ENCODE assay signal across 8 cellular contexts in genomic region chr11:74948898-74949747, GRCh38. TPM values are rescaled to one million over a fixed set of nuclear protein-coding genes. Genes with fewer than 3 reads are reported as not detected.
DNase-seq lines count a peak whose midpoint lies in the region; ATAC-seq, FAIRE-seq and TF ChIP-seq lines count a peak whose summit lies in the region.

Gene SPCS2, plus strand, starts transcription at chr11:74949266. Its CDS starts 20 bp downstream, at chr11:74949286.
A gene with protein sequence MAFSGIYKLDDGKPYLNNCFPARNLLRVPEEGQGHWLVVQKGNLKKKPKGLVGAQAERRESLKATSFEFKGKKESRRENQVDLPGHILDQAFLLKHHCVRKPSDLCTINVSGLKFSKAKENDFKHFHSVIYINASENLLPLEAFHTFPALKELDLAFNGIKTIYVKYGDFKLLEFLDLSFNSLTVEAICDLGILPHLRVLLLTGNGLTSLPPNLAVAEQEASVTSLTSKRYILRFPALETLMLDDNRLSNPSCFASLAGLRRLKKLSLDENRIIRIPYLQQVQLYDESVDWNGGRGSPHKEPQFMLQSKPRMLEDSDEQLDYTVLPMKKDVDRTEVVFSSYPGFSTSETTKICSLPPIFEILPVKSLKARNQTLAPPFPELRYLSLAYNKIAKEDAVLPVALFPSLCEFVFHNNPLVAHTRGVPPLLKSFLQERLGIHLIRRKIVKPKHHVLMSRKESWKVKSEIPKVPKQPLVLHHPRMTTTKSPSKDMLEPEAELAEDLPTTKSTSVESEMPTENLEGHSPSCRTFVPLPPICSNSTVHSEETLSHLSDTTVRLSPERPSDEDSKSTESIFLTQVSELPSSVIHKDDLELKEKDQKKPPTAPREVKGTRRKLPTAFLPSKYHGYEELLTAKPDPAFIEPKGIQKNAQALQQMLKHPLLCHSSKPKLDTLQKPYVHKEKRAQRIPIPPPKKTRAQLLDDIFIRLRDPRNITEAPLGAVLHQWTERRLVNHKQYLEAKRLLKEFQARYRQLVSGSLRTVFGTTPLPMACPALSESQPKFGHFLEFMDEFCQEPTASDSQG (minus strand): TSS chr11:74949091. CDS start chr11:74940878, 8,213 bp downstream.

- DNase-seq in A673 (ENCODE audit: low spot score) (peak; percentile 100), NCI-H2196 (lab: John Stamatoyannopoulos, UW; ENCODE audit: unreplicated experiment) (peak; percentile 97), WERI-Rb-1 (peak; percentile 99), bronchial epithelial cell (ENCODE audit: low read depth) (peak; percentile 96)

- H3K36me3 ChIP-seq in A673 (ENCODE audit: insufficient read depth, low read length, poor library complexity, severe bottlenecking) (peaks cover 18% of the 10 kb centered on the region), WERI-Rb-1 (peaks cover 45% of the 10 kb centered on the region), bronchial epithelial cell (ENCODE audit: control insufficient read depth, insufficient read depth, low read length) (peaks cover 2% of the 10 kb centered on the region), iPS-20b (ENCODE audit: insufficient read depth, low read depth, low read length) (peaks cover 17% of the 10 kb centered on the region)

- H3K27me3 ChIP-seq in A673 (replicated peaks; ENCODE audit: insufficient read depth, low read depth, low read length, poor library complexity) (no peaks in the 10 kb centered on the region), WERI-Rb-1 (ENCODE audit: insufficient read depth, low read depth, severe bottlenecking) (no peaks in the 10 kb centered on the region), bronchial epithelial cell (ENCODE audit: control insufficient read depth, insufficient read depth, low read length) (no peaks in the 10 kb centered on the region), iPS-20b (ENCODE audit: insufficient read depth, low read length) (no peaks in the 10 kb centered on the region)

- H3K27ac ChIP-seq in A673 (ENCODE audit: low read depth, low read length, poor library complexity, severe bottlenecking) = peak within 1 kb of the TSS; percentile 88
- peak within 1 kb of the TSS; percentile 90 for H3K27ac ChIP-seq in WERI-Rb-1
- peak within 1 kb of the TSS; percentile 41 for H3K27ac ChIP-seq in iPS-20b (ENCODE audit: low read length)
- H3K27ac ChIP-seq in skin epidermis = peak within 1 kb of the TSS; percentile 64 to 96 (median 88)

- peaks cover 19% of the 10 kb centered on the region for H3K4me1 ChIP-seq in A673 (ENCODE audit: insufficient read depth, low read length, poor library complexity, severe bottlenecking)
- H3K4me1 ChIP-seq in iPS-20b (ENCODE audit: insufficient read depth, low read length) = peaks cover 3% of the 10 kb centered on the region; the same call in 1 of the 2 replicates

- H3K9me3 ChIP-seq in A673 (ENCODE audit: low read depth, low read length, poor library complexity, severe bottlenecking) (no peaks in the 10 kb centered on the region), WERI-Rb-1 (ENCODE audit: severe bottlenecking) (no peaks in the 10 kb centered on the region), iPS-20b (ENCODE audit: insufficient read depth, low read depth, low read length) (no peaks in the 10 kb centered on the region)

- peak within 1 kb of the TSS; percentile 97 for H3K9ac ChIP-seq in iPS-20b (ENCODE audit: low read depth, low read length)

- BruUV-seq in A673 (replicated peaks; lab: Mats Ljungman, UMichigan) = TSS peak; percentile 72

- CTCF ChIA-PET in A673 (lab: Charles Lee) = no interaction called here

- ATAC-seq in GM18868 (IDR thresholded peaks at IDR 0.05; ENCODE audit: unreplicated experiment) = peak; percentile 94
- ATAC-seq in HG03108 (IDR thresholded peaks at IDR 0.05; ENCODE audit: unreplicated experiment) = peak; percentile 84

- peak within 1 kb of the TSS; percentile 81 for H3K4me3 ChIP-seq in A673 (ENCODE audit: low read depth, low read length, poor library complexity, severe bottlenecking)
- peak within 1 kb of the TSS; percentile 98 for H3K4me3 ChIP-seq in WERI-Rb-1 (ENCODE audit: low read depth, low read length)
- peak within 1 kb of the TSS; percentile 93 for H3K4me3 ChIP-seq in bronchial epithelial cell (ENCODE audit: low read depth, low read length)
- peak within 1 kb of the TSS; percentile 98 for H3K4me3 ChIP-seq in iPS-20b (ENCODE audit: low read length)
- H3K4me3 ChIP-seq in skin epidermis = peak within 1 kb of the TSS; percentile 64 to 95 (median 81)

- TF ChIP-seq CTCF in A673 (conservative IDR thresholded peaks at IDR 0.05; ENCODE audit: low read depth, low read length) = no peak
- TF ChIP-seq CTCF in WERI-Rb-1 (IDR thresholded peaks at IDR 0.05; ENCODE audit: low read depth, low read length) = no peak
- TF ChIP-seq CTCF in bronchial epithelial cell (IDR thresholded peaks at IDR 0.05; ENCODE audit: insufficient read depth, low read length, severe bottlenecking) = no peak

- intact Hi-C loops in A673 (cut with micrococcal nuclease; ENCODE audit: unreplicated experiment) = loop anchor here (5.0 kb wide), 1 partner anchor 457 kb away; the partner anchor contains the start of gene LIPT2

- POLR2A ChIA-PET in A673 (lab: Charles Lee; ENCODE audit: low non-redundant PET) = interaction anchor here (0.6 kb wide), 1 partner anchor 9 kb away, joined by 5 read pairs; no protein-coding TSS in a partner anchor

- peak; percentile 91 for FAIRE-seq in bronchial epithelial cell (lab: Jason Lieb, UNC)

RNA-seq across cellular contexts. Expression of gene SPCS2, which starts in this region (rescaled TPM):
- total RNA-seq in A673 (2021) = 207 and 241 TPM in 2 replicates
- total RNA-seq in bronchial epithelial cell = 14.7 and 29.8 TPM in 2 replicates

RNA-seq across cellular contexts. Expression of the second gene that starts in this region (rescaled TPM):
- total RNA-seq in A673 (2021) (7.3 and 10.0 TPM in 2 replicates), bronchial epithelial cell (8.1 and 10.8 TPM in 2 replicates)

Comparison
In these comparisons a context has a peak if more than half of its experiments do, and no peak if none do; other contexts are left out.
1. Peak in every context shown above with its lines: DNase-seq, ATAC-seq, H3K4me3 ChIP-seq and H3K27ac ChIP-seq.